9 cellular contexts compared by ENCODE assay signal in genomic region chr1:155931332-155932038, GRCh38. TPM values are rescaled to one million over a fixed set of nuclear protein-coding genes. Genes with fewer than 3 reads are reported as not detected.
DNase-seq lines count a peak whose midpoint lies in the region; ATAC-seq and TF ChIP-seq lines count a peak whose summit lies in the region.
"Had no signal": no experiment of that assay in that cellular context is flagged by ENCODE, and none has a peak within 500 bp of the region (broad histone marks: within the 10 kb centered on the region; RNA-seq: fewer than 3 reads in every experiment).

No MANE protein-coding gene starts in this region.

- no peak overlapping the region for H3K4me3 ChIP-seq in hepatocyte
- no peak overlapping the region for H3K4me3 ChIP-seq in ovary

- H3K9me3 ChIP-seq in hepatocyte (ENCODE audit: low read depth) (no peaks in the 10 kb centered on the region), ovary (no peaks in the 10 kb centered on the region)

- peak overlapping the region; percentile 48 for H3K27ac Mint-ChIP-seq in activated CD4-positive, alpha-beta memory T cell treated with anti-CD3 and anti-CD28 coated beads, Interleukin-2, amount 10 ng/mL, durations not matched to agents 7 days and 5 days
- H3K27ac Mint-ChIP-seq in stimulated activated naive CD8-positive, alpha-beta T cell treated with anti-CD3 and anti-CD28 coated beads, Interleukin-15, amount 100 ng/mL, for 72 hours: peak overlapping the region; percentile 82 to 88

- no peak for TF ChIP-seq EP300 in ovary (IDR thresholded peaks at IDR 0.05)

- peak overlapping the region; percentile 95 for H3K4me2 ChIP-seq in hepatocyte

- H3K27ac ChIP-seq in hepatocyte (no peak overlapping the region), ovary (no peak overlapping the region)

- peaks cover 34% of the 10 kb centered on the region for H4K20me1 ChIP-seq in hepatocyte (ENCODE audit: insufficient read depth, poor library complexity, severe bottlenecking)

- H2AFZ ChIP-seq in hepatocyte: no peak overlapping the region

- peaks cover 72% of the 10 kb centered on the region for H3K79me2 ChIP-seq in hepatocyte

- TF ChIP-seq POLR2A in ovary (IDR thresholded peaks at IDR 0.05): no peak

- POLR2A ChIA-PET in activated CD4-positive, alpha-beta memory T cell treated with anti-CD3 and anti-CD28 coated beads, Interleukin-2, amount 10 ng/mL, durations not matched to agents 7 days and 5 days (lab: Charles Lee): interaction anchor here (1.2 to 4.4 kb wide), 7 partner anchors 13 to 135 kb away, joined by 3 to 68 read pairs (median 6); partner anchors contain the start of gene ARHGEF2

- H3K9me3 Mint-ChIP-seq in activated CD4-positive, alpha-beta memory T cell treated with anti-CD3 and anti-CD28 coated beads, Interleukin-2, amount 10 ng/mL, durations not matched to agents 7 days and 5 days: no peaks in the 10 kb centered on the region
- H3K9me3 Mint-ChIP-seq in stimulated activated naive CD8-positive, alpha-beta T cell treated with anti-CD3 and anti-CD28 coated beads, Interleukin-15, amount 100 ng/mL, for 72 hours: no peaks in the 10 kb centered on the region

- TF ChIP-seq CTCF in hepatocyte (IDR thresholded peaks at IDR 0.05; ENCODE audit: poor library complexity): no peak
- TF ChIP-seq CTCF in ovary (IDR thresholded peaks at IDR 0.05): no peak

- H3K27me3 ChIP-seq in hepatocyte (no peaks in the 10 kb centered on the region), ovary (no peaks in the 10 kb centered on the region)

- DNase-seq in activated CD8-positive, alpha-beta memory T cell treated with anti-CD3 and anti-CD28 coated beads, Interleukin-2, amount 50 U/mL, for 48 hours: peak; percentile 46
- no peak for DNase-seq in activated CD8-positive, alpha-beta memory T cell treated with anti-CD3 and anti-CD28 coated beads for 24 hours
- no peak for DNase-seq in activated CD4-positive, alpha-beta memory T cell treated with anti-CD3 and anti-CD28 coated beads, Interleukin-2, amount 10 ng/mL, durations not matched to agents 7 days and 5 days
- DNase-seq in hepatocyte (ENCODE audit: low spot score): no peak
- DNase-seq in stimulated activated naive CD8-positive, alpha-beta T cell treated with anti-CD3 and anti-CD28 coated beads, Interleukin-15, amount 100 ng/mL, for 72 hours: no peak
- DNase-seq in ovary: no peak

- peaks cover 53% of the 10 kb centered on the region for H3K36me3 Mint-ChIP-seq in activated CD4-positive, alpha-beta memory T cell treated with anti-CD3 and anti-CD28 coated beads, Interleukin-2, amount 10 ng/mL, durations not matched to agents 7 days and 5 days (ENCODE audit: low read depth)

- ATAC-seq in stimulated activated naive CD8-positive, alpha-beta T cell treated with anti-CD3 and anti-CD28 coated beads, Interleukin-15, amount 100 ng/mL, for 72 hours: no peak
- no peak for ATAC-seq in GM19035 (IDR thresholded peaks at IDR 0.05; ENCODE audit: unreplicated experiment)
- no peak for ATAC-seq in GM19397 (IDR thresholded peaks at IDR 0.05; ENCODE audit: unreplicated experiment)

- CTCF ChIA-PET in activated CD4-positive, alpha-beta memory T cell treated with anti-CD3 and anti-CD28 coated beads, Interleukin-2, amount 10 ng/mL, durations not matched to agents 7 days and 5 days (lab: Charles Lee): interaction anchor here (1.0 to 6.8 kb wide), 7 partner anchors 8 to 59 kb away, joined by 3 to 61 read pairs (median 4); no protein-coding TSS in a partner anchor

- H3K36me3 ChIP-seq in hepatocyte (replicated peaks; ENCODE audit: insufficient read depth, low read depth) (peaks cover 6% of the 10 kb centered on the region), ovary (no peaks in the 10 kb centered on the region)

- H3K4me3 Mint-ChIP-seq in activated CD4-positive, alpha-beta memory T cell treated with anti-CD3 and anti-CD28 coated beads, Interleukin-2, amount 10 ng/mL, durations not matched to agents 7 days and 5 days: peak overlapping the region; percentile 49
- H3K4me3 Mint-ChIP-seq in stimulated activated naive CD8-positive, alpha-beta T cell treated with anti-CD3 and anti-CD28 coated beads, Interleukin-15, amount 100 ng/mL, for 72 hours: peak overlapping the region in 1 of 2 donors; percentile 84

- peaks cover 51% of the 10 kb centered on the region for H3K4me1 Mint-ChIP-seq in activated CD4-positive, alpha-beta memory T cell treated with anti-CD3 and anti-CD28 coated beads, Interleukin-2, amount 10 ng/mL, durations not matched to agents 7 days and 5 days
- peaks cover 40% of the 10 kb centered on the region for H3K4me1 Mint-ChIP-seq in stimulated activated naive CD8-positive, alpha-beta T cell treated with anti-CD3 and anti-CD28 coated beads, Interleukin-15, amount 100 ng/mL, for 72 hours

- 86% methylated on average over 7 of the region's 7 CpGs for WGBS in hepatocyte (ENCODE audit: low lambda C conversion rate, missing lambda C conversion rate)
- WGBS in ovary, 3 donors: 39 to 58% (median 47%) methylated on average over 7 of the region's 7 CpGs

- H3K9me2 ChIP-seq in hepatocyte (replicated peaks; ENCODE audit: insufficient read depth): no peaks in the 10 kb centered on the region

- H3K4me1 ChIP-seq in hepatocyte (ENCODE audit: insufficient read depth): peaks cover 26% of the 10 kb centered on the region
- peaks cover 10% of the 10 kb centered on the region for H3K4me1 ChIP-seq in ovary (ENCODE audit: insufficient read depth)

- intact Hi-C loops in ovary (cut with DNase I): no loop called here

- no peaks in the 10 kb centered on the region for H3K27me3 Mint-ChIP-seq in activated CD4-positive, alpha-beta memory T cell treated with anti-CD3 and anti-CD28 coated beads, Interleukin-2, amount 10 ng/mL, durations not matched to agents 7 days and 5 days
- no peaks in the 10 kb centered on the region for H3K27me3 Mint-ChIP-seq in stimulated activated naive CD8-positive, alpha-beta T cell treated with anti-CD3 and anti-CD28 coated beads, Interleukin-15, amount 100 ng/mL, for 72 hours

RNA-seq across cellular contexts. Expression of gene KHDC4, which starts 2.7 kb away (rescaled TPM):
- 10 to 100 TPM; 63.8 to 71.4 TPM for total RNA-seq in activated CD4-positive, alpha-beta memory T cell treated with anti-CD3 and anti-CD28 coated beads, Interleukin-2, amount 10 ng/mL, durations not matched to agents 7 days and 5 days
- total RNA-seq in hepatocyte (33.2 and 40.3 TPM in 2 replicates), ovary (10 to 100 TPM; 38.1 to 61.1 (median 46.4) TPM)
- polyA plus RNA-seq in hepatocyte (15.7 and 28.0 TPM in 2 replicates), ovary (10 to 100 TPM; 35.4 to 47.1 TPM)

RNA-seq across cellular contexts. Expression of gene RXFP4, which starts 10.0 kb away (rescaled TPM):
- not detected for total RNA-seq in activated CD4-positive, alpha-beta memory T cell treated with anti-CD3 and anti-CD28 coated beads, Interleukin-2, amount 10 ng/mL, durations not matched to agents 7 days and 5 days
- 0.83 TPM in 1 of 2 replicates, not detected in the other for total RNA-seq in hepatocyte
- not detected in 2 replicates for polyA plus RNA-seq in hepatocyte
- not detected for total RNA-seq in ovary
- polyA plus RNA-seq in ovary: not detected
- total RNA-seq: lower leg skin had no signal

RNA-seq across cellular contexts. Expression of gene RIT1, which starts 20.3 kb away (rescaled TPM):
- 10 to 100 TPM; 25.0 to 30.9 TPM for total RNA-seq in activated CD4-positive, alpha-beta memory T cell treated with anti-CD3 and anti-CD28 coated beads, Interleukin-2, amount 10 ng/mL, durations not matched to agents 7 days and 5 days
- total RNA-seq in hepatocyte (23.8 and 33.5 TPM in 2 replicates), ovary (10 to 100 TPM; 10.9 to 26.9 (median 23.0) TPM)
- polyA plus RNA-seq in hepatocyte (17.6 and 21.9 TPM in 2 replicates), ovary (10 to 100 TPM in 1 of 2 donors, 1 to 10 TPM in 1; 8.6 to 20.2 TPM)

RNA-seq across cellular contexts. Expression of gene ARHGEF2, which starts 46.9 kb away (rescaled TPM):
- total RNA-seq in activated CD4-positive, alpha-beta memory T cell treated with anti-CD3 and anti-CD28 coated beads, Interleukin-2, amount 10 ng/mL, durations not matched to agents 7 days and 5 days: 100 to 1,000 TPM; 159 to 164 TPM
- total RNA-seq in hepatocyte: 36.5 and 46.9 TPM in 2 replicates
- polyA plus RNA-seq in hepatocyte: 27.1 and 30.1 TPM in 2 replicates
- 100 to 1,000 TPM in 1 of 7 donors, 10 to 100 TPM in 6; 41.0 to 221 (median 63.3) TPM for total RNA-seq in ovary
- polyA plus RNA-seq in ovary: 100 to 1,000 TPM in 1 of 2 donors, 10 to 100 TPM in 1; 36.3 to 108 TPM
